In the genomic region with DNA sequence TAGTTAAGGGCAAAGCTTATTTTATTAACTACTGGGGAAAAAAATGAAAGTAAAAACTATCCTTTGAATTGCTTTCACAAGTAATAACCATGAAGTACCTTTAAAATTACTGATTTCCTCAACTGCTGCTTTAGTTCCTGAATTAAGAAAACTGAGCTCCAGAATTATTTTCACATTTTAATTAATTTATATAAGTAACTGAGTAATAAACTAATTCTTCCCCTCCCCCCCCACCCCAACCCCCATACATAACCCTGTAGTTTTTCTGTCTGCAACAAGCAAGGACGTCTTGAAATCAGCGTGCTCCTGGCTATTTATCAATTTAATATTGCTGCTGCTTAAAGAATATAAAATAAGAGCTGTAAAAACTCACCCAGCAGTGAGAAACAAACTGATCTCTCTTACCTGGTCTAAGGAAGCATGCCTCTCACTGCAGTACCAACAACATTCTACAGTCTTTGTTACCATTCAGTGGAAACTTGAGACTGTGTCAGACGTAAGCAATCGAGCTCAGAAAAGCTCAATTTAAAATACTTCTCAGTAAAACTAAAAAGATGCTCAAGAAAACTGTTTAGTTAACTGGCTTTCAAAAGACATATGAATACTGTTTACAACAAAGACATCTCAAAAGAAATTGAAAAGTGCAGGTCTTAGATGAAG, we compare ENCODE assay signal across 1 cellular context.
TF ChIP-seq lines count a peak whose summit lies in the region.

No MANE protein-coding gene starts in this region.

TF ChIP-seq in GM12878, 131 proteins besides CTCF, POLR2A, EP300 and RAD21 (continued from another document):
- TF ChIP-seq SKIL (IDR thresholded peaks at IDR 0.05; ENCODE audit: low read depth, poor library complexity, severe bottlenecking) (peak; percentile 26), NFIC (IDR thresholded peaks at IDR 0.05; ENCODE audit: low read depth, low read length) (no peak), RAD51 (IDR thresholded peaks at IDR 0.05) (no peak; the same call in 1 of the 2 replicates), MYC (IDR thresholded peaks at IDR 0.05; ENCODE audit: insufficient read depth, insufficient read length, insufficient replicate concordance, low read length, severe bottlenecking) (no peak), MLLT1 (IDR thresholded peaks at IDR 0.05) (peak; percentile 100), CHD1 (IDR thresholded peaks at IDR 0.05; ENCODE audit: low read depth, low read length) (no peak), MEF2A (IDR thresholded peaks at IDR 0.05; ENCODE audit: insufficient read depth, low read depth, low read length) (no peak), NR2C1 (IDR thresholded peaks at IDR 0.05) (no peak), RBBP5 (conservative IDR thresholded peaks at IDR 0.05) (no peak), JUNB (IDR thresholded peaks at IDR 0.05) (no peak), FOXM1 (IDR thresholded peaks at IDR 0.05; ENCODE audit: low read depth, low read length) (no peak), BACH1 (IDR thresholded peaks at IDR 0.05; ENCODE audit: borderline replicate concordance) (no peak), PRDM15 (CRISPR knock-in tag; IDR thresholded peaks at IDR 0.05) (no peak), POU2F2 (IDR thresholded peaks at IDR 0.05; ENCODE audit: borderline replicate concordance, low read depth, low read length) (0 out of 3 replicates have a peak, but pooled peaks have one; percentile 16)
- TF ChIP-seq, protein P1, sequence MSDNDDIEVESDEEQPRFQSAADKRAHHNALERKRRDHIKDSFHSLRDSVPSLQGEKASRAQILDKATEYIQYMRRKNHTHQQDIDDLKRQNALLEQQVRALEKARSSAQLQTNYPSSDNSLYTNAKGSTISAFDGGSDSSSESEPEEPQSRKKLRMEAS (IDR thresholded peaks at IDR 0.05; ENCODE audit: low read depth, low read length), result no peak
- TF ChIP-seq, protein P2, sequence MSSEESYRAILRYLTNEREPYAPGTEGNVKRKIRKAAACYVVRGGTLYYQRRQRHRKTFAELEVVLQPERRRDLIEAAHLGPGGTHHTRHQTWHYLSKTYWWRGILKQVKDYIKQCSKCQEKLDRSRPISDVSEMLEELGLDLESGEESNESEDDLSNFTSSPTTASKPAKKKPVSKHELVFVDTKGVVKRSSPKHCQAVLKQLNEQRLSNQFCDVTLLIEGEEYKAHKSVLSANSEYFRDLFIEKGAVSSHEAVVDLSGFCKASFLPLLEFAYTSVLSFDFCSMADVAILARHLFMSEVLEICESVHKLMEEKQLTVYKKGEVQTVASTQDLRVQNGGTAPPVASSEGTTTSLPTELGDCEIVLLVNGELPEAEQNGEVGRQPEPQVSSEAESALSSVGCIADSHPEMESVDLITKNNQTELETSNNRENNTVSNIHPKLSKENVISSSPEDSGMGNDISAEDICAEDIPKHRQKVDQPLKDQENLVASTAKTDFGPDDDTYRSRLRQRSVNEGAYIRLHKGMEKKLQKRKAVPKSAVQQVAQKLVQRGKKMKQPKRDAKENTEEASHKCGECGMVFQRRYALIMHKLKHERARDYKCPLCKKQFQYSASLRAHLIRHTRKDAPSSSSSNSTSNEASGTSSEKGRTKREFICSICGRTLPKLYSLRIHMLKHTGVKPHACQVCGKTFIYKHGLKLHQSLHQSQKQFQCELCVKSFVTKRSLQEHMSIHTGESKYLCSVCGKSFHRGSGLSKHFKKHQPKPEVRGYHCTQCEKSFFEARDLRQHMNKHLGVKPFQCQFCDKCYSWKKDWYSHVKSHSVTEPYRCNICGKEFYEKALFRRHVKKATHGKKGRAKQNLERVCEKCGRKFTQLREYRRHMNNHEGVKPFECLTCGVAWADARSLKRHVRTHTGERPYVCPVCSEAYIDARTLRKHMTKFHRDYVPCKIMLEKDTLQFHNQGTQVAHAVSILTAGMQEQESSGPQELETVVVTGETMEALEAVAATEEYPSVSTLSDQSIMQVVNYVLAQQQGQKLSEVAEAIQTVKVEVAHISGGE (CRISPR knock-in tag; IDR thresholded peaks at IDR 0.05), result no peak
